ENCODE assay signal across 9 cellular contexts in the genomic region with DNA sequence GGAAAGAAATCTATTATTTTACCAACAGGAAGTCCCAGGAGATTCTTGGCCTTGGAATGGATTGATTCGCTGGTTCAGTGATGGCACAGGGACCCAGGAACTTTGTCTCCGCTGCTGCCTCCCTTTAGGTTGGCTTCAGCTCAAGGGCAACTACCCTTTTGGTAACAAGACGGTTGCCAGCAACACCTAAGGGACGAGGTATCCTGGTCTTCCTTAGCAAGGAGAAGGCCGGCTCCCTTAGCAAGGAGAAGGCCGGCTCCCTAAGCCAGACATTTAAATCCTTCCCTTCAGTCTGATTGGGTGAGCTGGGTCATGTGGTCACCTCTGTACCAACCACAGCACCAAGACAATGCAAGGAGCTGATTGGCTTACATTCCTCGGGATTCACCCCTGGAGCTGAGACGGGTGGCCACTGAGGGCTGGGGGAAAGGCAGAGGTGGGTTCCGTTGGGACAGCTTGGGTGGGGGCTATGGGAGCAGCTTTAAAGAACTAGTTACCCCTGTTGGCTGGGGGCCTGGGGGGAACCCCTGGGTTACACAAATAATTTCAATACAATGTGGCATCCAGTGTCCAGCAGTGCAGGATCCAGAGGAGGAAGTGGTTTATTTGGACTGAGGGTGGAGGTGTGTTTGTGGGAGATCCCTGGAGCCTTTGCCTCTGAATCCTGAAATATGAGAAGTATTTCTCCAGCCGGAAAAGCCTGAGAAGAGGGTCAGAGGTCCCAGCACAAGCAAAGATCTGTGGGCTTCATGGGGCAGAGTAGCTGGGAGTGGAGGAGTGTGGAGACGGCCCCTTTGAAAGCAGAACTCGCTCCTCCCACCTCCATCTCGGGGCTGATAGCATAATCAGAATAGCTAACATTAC. TPM values are rescaled to one million over a fixed set of nuclear protein-coding genes. Genes with fewer than 3 reads are reported as not detected.
DNase-seq lines count a peak whose midpoint lies in the region; ATAC-seq and TF ChIP-seq lines count a peak whose summit lies in the region.
"Had no signal": no experiment of that assay in that cellular context is flagged by ENCODE, and none has a peak within 500 bp of the region (broad histone marks: within the 10 kb centered on the region; RNA-seq: fewer than 3 reads in every experiment).

No MANE protein-coding gene starts in this region.

- peaks cover 15 to 16% of the 10 kb centered on the region in 2 donors for H3K27me3 Mint-ChIP-seq in effector memory CD8-positive, alpha-beta T cell

- no peaks in the 10 kb centered on the region for H3K9me2 ChIP-seq in PC-3 (replicated peaks; ENCODE audit: low read length)

- peak; percentile 90 for DNase-seq in EH (ENCODE audit: low read depth)
- DNase-seq in PC-3 = peak; percentile 87
- DNase-seq in ovary = peak; percentile 44 to 69 (median 67)
- no peak for DNase-seq in OCI-M2 (lab: John Stamatoyannopoulos, UW; ENCODE audit: unreplicated experiment)
- DNase-seq in effector memory CD8-positive, alpha-beta T cell = no peak
- no peak for DNase-seq in activated CD4-positive, alpha-beta T cell treated with anti-CD3 and anti-CD28 coated beads, Interleukin-2, amount 50 U/mL, for 4 hours
- DNase-seq in Ammon's horn (ENCODE audit: low spot score) = no peak
- DNase-seq: KG1 had no signal

- no TSS peak for BruUV-seq in PC-3 (replicated peaks; lab: Mats Ljungman, UMichigan)

- CTCF ChIA-PET in PC-3 (lab: Charles Lee) = interaction anchor here (0.6 to 0.8 kb wide), 2 partner anchors 15 to 106 kb away, joined by 3 to 4 read pairs; no protein-coding TSS in a partner anchor

- H3K27ac Mint-ChIP-seq in effector memory CD8-positive, alpha-beta T cell = no peak overlapping the region

- POLR2A ChIA-PET in PC-3 (lab: Charles Lee; ENCODE audit: unreplicated experiment) = interaction anchor here (0.6 to 1.1 kb wide), 2 partner anchors 20 to 111 kb away, joined by 6 read pairs; partner anchors contain the start of gene CLIC4

- no peaks in the 10 kb centered on the region for H3F3A ChIP-seq in PC-3 (ENCODE audit: low read length, unreplicated experiment)

- no peaks in the 10 kb centered on the region for H4K20me1 ChIP-seq in PC-3 (ENCODE audit: low read length)

- no peak for TF ChIP-seq EP300 in ovary (IDR thresholded peaks at IDR 0.05)

- no peak for TF ChIP-seq POLR2A in ovary (IDR thresholded peaks at IDR 0.05)

- H3K27ac ChIP-seq in PC-3 (ENCODE audit: low read length) (peak overlapping the region; percentile 89), ovary (peak overlapping the region in 1 of 2 donors; percentile 53)

- H3K36me3 Mint-ChIP-seq in effector memory CD8-positive, alpha-beta T cell (ENCODE audit: insufficient read depth) = no peaks in the 10 kb centered on the region

- H3K4me3 Mint-ChIP-seq in effector memory CD8-positive, alpha-beta T cell = no peak overlapping the region

- H3K36me3 ChIP-seq in PC-3 (ENCODE audit: low read depth, low read length) (no peaks in the 10 kb centered on the region), ovary (no peaks in the 10 kb centered on the region)

- H3K4me2 ChIP-seq in PC-3 (ENCODE audit: low read length) = peak overlapping the region; percentile 73

- ATAC-seq in PC-3 = peak; percentile 88
- peak; percentile 43 for ATAC-seq in esophagus mucosa
- no peak for ATAC-seq in effector memory CD8-positive, alpha-beta T cell (replicated peaks)

- intact Hi-C loops in PC-3 (cut with micrococcal nuclease) (no loop called here), ovary (cut with DNase I) (no loop called here)

- no peaks in the 10 kb centered on the region for H3K9me3 Mint-ChIP-seq in effector memory CD8-positive, alpha-beta T cell

- H3K9ac ChIP-seq in PC-3 (ENCODE audit: low read length) = peak overlapping the region; percentile 54

- H3K4me3 ChIP-seq in PC-3 (ENCODE audit: low read length) = peak overlapping the region; percentile 32; the same call in 1 of the 2 replicates
- no peak overlapping the region for H3K4me3 ChIP-seq in ovary

- peaks cover 0 to 12% of the 10 kb centered on the region in 2 donors for H3K4me1 Mint-ChIP-seq in effector memory CD8-positive, alpha-beta T cell (ENCODE audit: low read depth in 2 of 2)

- peaks cover 26% of the 10 kb centered on the region for H3K4me1 ChIP-seq in PC-3 (ENCODE audit: insufficient read depth, low read length)
- peaks cover 2% of the 10 kb centered on the region for H3K4me1 ChIP-seq in ovary (ENCODE audit: insufficient read depth)

- WGBS in ovary, 3 donors = 30 to 45% (median 31%) methylated on average over 13 of the region's 13 CpGs

- H3K79me2 ChIP-seq in PC-3 (ENCODE audit: low read length) = no peaks in the 10 kb centered on the region

- no peak for TF ChIP-seq CTCF in PC-3 (conservative IDR thresholded peaks at IDR 0.05; ENCODE audit: low read depth, low read length)
- TF ChIP-seq CTCF in ovary (IDR thresholded peaks at IDR 0.05) = no peak

- H3K9me3 ChIP-seq in PC-3 (ENCODE audit: low read length) (no peaks in the 10 kb centered on the region), ovary (no peaks in the 10 kb centered on the region)

- H3K27me3 ChIP-seq in PC-3 (ENCODE audit: low read length) (no peaks in the 10 kb centered on the region), ovary (no peaks in the 10 kb centered on the region)

- H2AFZ ChIP-seq in PC-3 (ENCODE audit: low read length) = peak overlapping the region; percentile 73

RNA-seq across cellular contexts. Expression of gene CLIC4, which starts 20.7 kb away (rescaled TPM):
- 51.4 and 57.6 TPM in 2 replicates for total RNA-seq in PC-3 (2014; rRNA removed)
- total RNA-seq in esophagus mucosa = 56.8 TPM
- total RNA-seq in ovary = 100 to 1,000 TPM in 5 of 7 donors, 10 to 100 TPM in 2; 73.6 to 185 (median 125) TPM
- 100 to 1,000 TPM in 1 of 2 donors, 10 to 100 TPM in 1; 53.6 to 209 TPM for polyA plus RNA-seq in ovary

Comparison
In these comparisons a context has a peak if more than half of its experiments do, and no peak if none do; other contexts are left out.
1. DNase-seq: peak in EH (single experiment), PC-3 (single experiment) and ovary (5 of 5); none in OCI-M2 (single experiment), effector memory CD8-positive, alpha-beta T cell (0 of 3), activated CD4-positive, alpha-beta T cell treated with anti-CD3 and anti-CD28 coated beads, Interleukin-2, amount 50 U/mL, for 4 hours (0 of 2) and Ammon's horn (single experiment).